10 cellular contexts compared by ENCODE assay signal in genomic region chr1:154957258-154957657, GRCh38. TPM values are rescaled to one million over a fixed set of nuclear protein-coding genes. Genes with fewer than 3 reads are reported as not detected.
DNase-seq lines count a peak whose midpoint lies in the region; ATAC-seq, FAIRE-seq and TF ChIP-seq lines count a peak whose summit lies in the region.
"Had no signal": no experiment of that assay in that cellular context is flagged by ENCODE, and none has a peak within 500 bp of the region (broad histone marks: within the 10 kb centered on the region; RNA-seq: fewer than 3 reads in every experiment).

No MANE protein-coding gene starts in this region.

- TF ChIP-seq POLR2A in tibial nerve (IDR thresholded peaks at IDR 0.05) (no peak), GM18505 (IDR thresholded peaks at IDR 0.05; ENCODE audit: borderline replicate concordance, extremely low read depth, insufficient read depth, insufficient read length) (no peak)

- H3K9me3 Mint-ChIP-seq in activated naive CD8-positive, alpha-beta T cell (ENCODE audit: low read depth), result no peaks in the 10 kb centered on the region
- H3K9me3 Mint-ChIP-seq in activated naive CD8-positive, alpha-beta T cell treated with anti-CD3 and anti-CD28 coated beads, Interleukin-2, amount 50 U/mL, for 24 hours, result no peaks in the 10 kb centered on the region
- no peaks in the 10 kb centered on the region for H3K9me3 Mint-ChIP-seq in astrocyte (ENCODE audit: unreplicated experiment)

- FAIRE-seq in astrocyte (lab: Jason Lieb, UNC), result no peak

- peaks cover 26% of the 10 kb centered on the region for H4K20me1 ChIP-seq in astrocyte (ENCODE audit: insufficient read depth, low read length)

- H3K4me1 ChIP-seq in astrocyte (ENCODE audit: insufficient read depth, low read length) (peaks cover 35% of the 10 kb centered on the region), tibial nerve (peaks cover 0 to 73% (median 49%) of the 10 kb centered on the region in 4 donors)

- H3K9me3 ChIP-seq in astrocyte (ENCODE audit: insufficient read depth, low read depth, low read length), result no peaks in the 10 kb centered on the region
- H3K9me3 ChIP-seq in tibial nerve, result no peaks in the 10 kb centered on the region

- DNase-seq in activated naive CD8-positive, alpha-beta T cell treated with anti-CD3 and anti-CD28 coated beads, Interleukin-2, amount 50 U/mL, for 24 hours, result no peak
- DNase-seq in astrocyte (ENCODE audit: low read depth) (no peak), midbrain (lab: John Stamatoyannopoulos, UW) (peak; percentile 25), tibial nerve (ENCODE audit: low spot score in 2 of 2) (no peak), NCI-H187 (lab: John Stamatoyannopoulos, UW) (no peak), amniotic stem cell (lab: John Stamatoyannopoulos, UW) (no peak)
- DNase-seq: NCI-H2171 treated with DMSO at 0.1 percent for 48 hours, T-helper 9 cell had no signal

- TF ChIP-seq EP300 in tibial nerve (IDR thresholded peaks at IDR 0.05), result no peak

- H3K27me3 Mint-ChIP-seq in activated naive CD8-positive, alpha-beta T cell, result no peaks in the 10 kb centered on the region
- H3K27me3 Mint-ChIP-seq in activated naive CD8-positive, alpha-beta T cell treated with anti-CD3 and anti-CD28 coated beads, Interleukin-2, amount 50 U/mL, for 24 hours, result no peaks in the 10 kb centered on the region
- no peaks in the 10 kb centered on the region for H3K27me3 Mint-ChIP-seq in astrocyte (ENCODE audit: low read depth, unreplicated experiment)

- no peak for TF ChIP-seq CTCF in astrocyte (IDR thresholded peaks at IDR 0.05; ENCODE audit: insufficient read depth, low read depth, low read length)
- no peak for TF ChIP-seq CTCF in tibial nerve (IDR thresholded peaks at IDR 0.05)

- H3K27ac ChIP-seq in astrocyte (ENCODE audit: low read depth, low read length) (no peak overlapping the region), tibial nerve (peak overlapping the region; percentile 39 to 84 (median 72))

- no peak overlapping the region for H2AFZ ChIP-seq in astrocyte (ENCODE audit: low read depth, low read length)

- H3K79me2 ChIP-seq in astrocyte (ENCODE audit: insufficient read depth, low read length), result peaks cover 40% of the 10 kb centered on the region

- peak overlapping the region; percentile 96 for H3K4me2 ChIP-seq in astrocyte (ENCODE audit: low read length)

- H3K27ac Mint-ChIP-seq in activated naive CD8-positive, alpha-beta T cell, result peak overlapping the region; percentile 28
- H3K27ac Mint-ChIP-seq in activated naive CD8-positive, alpha-beta T cell treated with anti-CD3 and anti-CD28 coated beads, Interleukin-2, amount 50 U/mL, for 24 hours, result no peak overlapping the region
- peak overlapping the region; percentile 34 for H3K27ac Mint-ChIP-seq in astrocyte (ENCODE audit: unreplicated experiment)

- H3K9ac ChIP-seq in astrocyte (ENCODE audit: low read length), result peak overlapping the region; percentile 86

- no peak for ATAC-seq in activated naive CD8-positive, alpha-beta T cell treated with anti-CD3 and anti-CD28 coated beads, Interleukin-2, amount 50 U/mL, for 24 hours
- no peak for ATAC-seq in GM18505 (IDR thresholded peaks at IDR 0.05; ENCODE audit: unreplicated experiment)

- 26 to 35% methylated on average over 7 of the region's 7 CpGs for WGBS in tibial nerve, 2 donors

- H3K27me3 ChIP-seq in astrocyte (ENCODE audit: insufficient read depth, low read length) (no peaks in the 10 kb centered on the region), tibial nerve (no peaks in the 10 kb centered on the region)

- H3K36me3 ChIP-seq in astrocyte (ENCODE audit: insufficient read depth, low read length) (no peaks in the 10 kb centered on the region), tibial nerve (peaks cover 0 to 23% (median 0%) of the 10 kb centered on the region in 3 donors)

- no peaks in the 10 kb centered on the region for H3K36me3 Mint-ChIP-seq in activated naive CD8-positive, alpha-beta T cell
- peaks cover 6% of the 10 kb centered on the region for H3K36me3 Mint-ChIP-seq in activated naive CD8-positive, alpha-beta T cell treated with anti-CD3 and anti-CD28 coated beads, Interleukin-2, amount 50 U/mL, for 24 hours (ENCODE audit: low read depth)
- peaks cover 8% of the 10 kb centered on the region for H3K36me3 Mint-ChIP-seq in astrocyte (ENCODE audit: low read depth, unreplicated experiment)

- H3K4me3 ChIP-seq in astrocyte (ENCODE audit: insufficient read depth, low read depth, low read length) (no peak overlapping the region), tibial nerve (no peak overlapping the region)

- no peak overlapping the region for H3K4me3 Mint-ChIP-seq in activated naive CD8-positive, alpha-beta T cell
- no peak overlapping the region for H3K4me3 Mint-ChIP-seq in activated naive CD8-positive, alpha-beta T cell treated with anti-CD3 and anti-CD28 coated beads, Interleukin-2, amount 50 U/mL, for 24 hours
- peak overlapping the region; percentile 35 for H3K4me3 Mint-ChIP-seq in astrocyte (ENCODE audit: unreplicated experiment)

- H3K4me1 Mint-ChIP-seq in activated naive CD8-positive, alpha-beta T cell (ENCODE audit: low read depth), result peaks cover 62% of the 10 kb centered on the region
- peaks cover 64% of the 10 kb centered on the region for H3K4me1 Mint-ChIP-seq in activated naive CD8-positive, alpha-beta T cell treated with anti-CD3 and anti-CD28 coated beads, Interleukin-2, amount 50 U/mL, for 24 hours
- H3K4me1 Mint-ChIP-seq in astrocyte (ENCODE audit: low read depth, unreplicated experiment), result peaks cover 36% of the 10 kb centered on the region

RNA-seq across cellular contexts. Expression of gene PBXIP1, which starts 1.4 kb away (rescaled TPM):
- total RNA-seq in astrocyte (89.2 and 96.4 TPM in 2 replicates), tibial nerve (100 to 1,000 TPM in 2 of 4 donors, 10 to 100 TPM in 2; 52.5 to 120 (median 97.9) TPM)

RNA-seq across cellular contexts. Expression of gene PYGO2, which starts 4.3 kb away (rescaled TPM):
- total RNA-seq in astrocyte (20.0 and 21.8 TPM in 2 replicates), tibial nerve (10 to 100 TPM; 18.6 to 24.3 (median 23.5) TPM)

RNA-seq across cellular contexts. Expression of gene SHC1, which starts 13.3 kb away (rescaled TPM):
- total RNA-seq in astrocyte (391 and 397 TPM in 2 replicates), tibial nerve (100 to 1,000 TPM in 2 of 4 donors, 10 to 100 TPM in 2; 82.9 to 168 (median 101) TPM)

RNA-seq across cellular contexts. Expression of gene CKS1B, which starts 17.2 kb away (rescaled TPM):
- total RNA-seq in astrocyte (36.5 and 37.9 TPM in 2 replicates), tibial nerve (10 to 100 TPM; 35.2 to 40.5 (median 37.3) TPM)

RNA-seq across cellular contexts. Expression of gene PMVK, which starts 20.7 kb away (rescaled TPM):
- 15.5 and 15.6 TPM in 2 replicates for total RNA-seq in astrocyte
- 10 to 100 TPM in 3 of 4 donors, 1 to 10 TPM in 1; 9.0 to 19.8 (median 15.6) TPM for total RNA-seq in tibial nerve
